Comparison of ENCODE assay signal across 15 cellular contexts in genomic region chr11:95584180-95584579, GRCh38.
DNase-seq lines count a peak whose midpoint lies in the region; ATAC-seq, FAIRE-seq and TF ChIP-seq lines count a peak whose summit lies in the region.
"Had no signal": no experiment of that assay in that cellular context is flagged by ENCODE, and none has a peak within 500 bp of the region (broad histone marks: within the 10 kb centered on the region; RNA-seq: fewer than 3 reads in every experiment).

No MANE protein-coding gene starts in this region.

- no peaks in the 10 kb centered on the region for H3K27me3 ChIP-seq in bronchial epithelial cell (ENCODE audit: control insufficient read depth, insufficient read depth, low read length)

- H3K27me3 Mint-ChIP-seq in activated naive CD8-positive, alpha-beta T cell, result no peaks in the 10 kb centered on the region
- no peaks in the 10 kb centered on the region for H3K27me3 Mint-ChIP-seq in activated naive CD8-positive, alpha-beta T cell treated with anti-CD3 and anti-CD28 coated beads, Interleukin-2, amount 50 U/mL, for 24 hours
- no peaks in the 10 kb centered on the region for H3K27me3 Mint-ChIP-seq in stimulated activated naive CD8-positive, alpha-beta T cell treated with anti-CD3 and anti-CD28 coated beads, Interleukin-15, amount 100 ng/mL, for 72 hours

- H3K9me3 Mint-ChIP-seq in activated naive CD8-positive, alpha-beta T cell (ENCODE audit: low read depth), result peaks cover 4% of the 10 kb centered on the region
- peaks cover 13% of the 10 kb centered on the region for H3K9me3 Mint-ChIP-seq in activated naive CD8-positive, alpha-beta T cell treated with anti-CD3 and anti-CD28 coated beads, Interleukin-2, amount 50 U/mL, for 24 hours
- peaks cover 6 to 16% of the 10 kb centered on the region in 2 donors for H3K9me3 Mint-ChIP-seq in stimulated activated naive CD8-positive, alpha-beta T cell treated with anti-CD3 and anti-CD28 coated beads, Interleukin-15, amount 100 ng/mL, for 72 hours

- peaks cover 7% of the 10 kb centered on the region for H3K36me3 Mint-ChIP-seq in activated naive CD8-positive, alpha-beta T cell
- no peaks in the 10 kb centered on the region for H3K36me3 Mint-ChIP-seq in activated naive CD8-positive, alpha-beta T cell treated with anti-CD3 and anti-CD28 coated beads, Interleukin-2, amount 50 U/mL, for 24 hours (ENCODE audit: low read depth)
- H3K36me3 Mint-ChIP-seq: natural killer cell had no signal

- no peak overlapping the region for H3K4me3 ChIP-seq in bronchial epithelial cell (ENCODE audit: low read depth, low read length)

- no peak for DNase-seq in activated naive CD8-positive, alpha-beta T cell treated with anti-CD3 and anti-CD28 coated beads, Interleukin-2, amount 50 U/mL, for 24 hours
- DNase-seq in bronchial epithelial cell (ENCODE audit: low read depth) (peak; percentile 79), epidermal melanocyte (ENCODE audit: insufficient read length, low spot score) (no peak), germinal center (ENCODE audit: low spot score) (no peak)
- no peak for DNase-seq in stimulated activated naive CD8-positive, alpha-beta T cell treated with anti-CD3 and anti-CD28 coated beads, Interleukin-15, amount 100 ng/mL, for 72 hours
- DNase-seq: activated CD4-positive, alpha-beta T cell treated with anti-CD3 and anti-CD28 coated beads for 4 hours; hypothalamus; natural killer cell; NCI-H1694 treated with DMSO at 0.1 percent for 48 hours; NCI-H526; stimulated activated CD8-positive, alpha-beta memory T cell treated with anti-CD3 and anti-CD28 coated beads, Interleukin-4, amount 100 ng/mL, for 48 hours had no signal

- H3K27ac Mint-ChIP-seq in activated naive CD8-positive, alpha-beta T cell, result peak overlapping the region; percentile 41
- H3K27ac Mint-ChIP-seq in activated naive CD8-positive, alpha-beta T cell treated with anti-CD3 and anti-CD28 coated beads, Interleukin-2, amount 50 U/mL, for 24 hours, result no peak overlapping the region
- H3K27ac Mint-ChIP-seq in stimulated activated naive CD8-positive, alpha-beta T cell treated with anti-CD3 and anti-CD28 coated beads, Interleukin-15, amount 100 ng/mL, for 72 hours, result no peak overlapping the region
- H3K27ac Mint-ChIP-seq: natural killer cell had no signal

- no peaks in the 10 kb centered on the region for H3K36me3 ChIP-seq in bronchial epithelial cell (ENCODE audit: control insufficient read depth, insufficient read depth, low read length)

- TF ChIP-seq CTCF in bronchial epithelial cell (IDR thresholded peaks at IDR 0.05; ENCODE audit: insufficient read depth, low read length, severe bottlenecking), result no peak

- ATAC-seq in activated naive CD8-positive, alpha-beta T cell treated with anti-CD3 and anti-CD28 coated beads, Interleukin-2, amount 50 U/mL, for 24 hours, result no peak
- ATAC-seq in HG03354 (IDR thresholded peaks at IDR 0.05; ENCODE audit: poor library complexity, severe bottlenecking, unreplicated experiment) (peak; percentile 14), HG03280 (IDR thresholded peaks at IDR 0.05; ENCODE audit: unreplicated experiment) (no peak)
- peak; percentile 70 for ATAC-seq in stimulated activated naive CD8-positive, alpha-beta T cell treated with anti-CD3 and anti-CD28 coated beads, Interleukin-15, amount 100 ng/mL, for 72 hours
- ATAC-seq: natural killer cell had no signal

- peaks cover 20% of the 10 kb centered on the region for H3K4me1 Mint-ChIP-seq in activated naive CD8-positive, alpha-beta T cell (ENCODE audit: low read depth)
- peaks cover 21% of the 10 kb centered on the region for H3K4me1 Mint-ChIP-seq in activated naive CD8-positive, alpha-beta T cell treated with anti-CD3 and anti-CD28 coated beads, Interleukin-2, amount 50 U/mL, for 24 hours
- peaks cover 31% of the 10 kb centered on the region for H3K4me1 Mint-ChIP-seq in stimulated activated naive CD8-positive, alpha-beta T cell treated with anti-CD3 and anti-CD28 coated beads, Interleukin-15, amount 100 ng/mL, for 72 hours
- H3K4me1 Mint-ChIP-seq: natural killer cell had no signal

- no peak overlapping the region for H3K4me3 Mint-ChIP-seq in activated naive CD8-positive, alpha-beta T cell
- no peak overlapping the region for H3K4me3 Mint-ChIP-seq in activated naive CD8-positive, alpha-beta T cell treated with anti-CD3 and anti-CD28 coated beads, Interleukin-2, amount 50 U/mL, for 24 hours
- no peak overlapping the region for H3K4me3 Mint-ChIP-seq in stimulated activated naive CD8-positive, alpha-beta T cell treated with anti-CD3 and anti-CD28 coated beads, Interleukin-15, amount 100 ng/mL, for 72 hours
- H3K4me3 Mint-ChIP-seq: natural killer cell had no signal

- no peak for FAIRE-seq in bronchial epithelial cell (lab: Jason Lieb, UNC)
- FAIRE-seq: RCC 7860 had no signal

Comparison
In these comparisons a context has a peak if more than half of its experiments do, and no peak if none do; other contexts are left out.
1. ATAC-seq: peak in HG03354 (single experiment) and stimulated activated naive CD8-positive, alpha-beta T cell treated with anti-CD3 and anti-CD28 coated beads, Interleukin-15, amount 100 ng/mL, for 72 hours (single experiment); none in activated naive CD8-positive, alpha-beta T cell treated with anti-CD3 and anti-CD28 coated beads, Interleukin-2, amount 50 U/mL, for 24 hours (single experiment) and HG03280 (single experiment).